In genomic region chr17:8894189-8894611, GRCh38 we compare ENCODE assay signal across 11 cellular contexts. TPM values are rescaled to one million over a fixed set of nuclear protein-coding genes. Genes with fewer than 3 reads are reported as not detected.
DNase-seq lines count a peak whose midpoint lies in the region; ATAC-seq and TF ChIP-seq lines count a peak whose summit lies in the region.
"Had no signal": no experiment of that assay in that cellular context is flagged by ENCODE, and none has a peak within 500 bp of the region (broad histone marks: within the 10 kb centered on the region; RNA-seq: fewer than 3 reads in every experiment).

No MANE protein-coding gene starts in this region.

- H3K4me1 ChIP-seq in iPS-20b (ENCODE audit: insufficient read depth, low read length) (peaks cover 4% of the 10 kb centered on the region; the same call in 1 of the 2 replicates), thoracic aorta (ENCODE audit: control insufficient read depth in 1 of 2, low read depth in 2 of 2) (no peaks in the 10 kb centered on the region)
- H3K4me1 ChIP-seq: A549 had no signal

- no peak overlapping the region for H3K4me3 Mint-ChIP-seq in activated CD8-positive, alpha-beta memory T cell treated with anti-CD3 and anti-CD28 coated beads, Interleukin-2, amount 10 ng/mL, durations not matched to agents 7 days and 5 days

- peak; percentile 13 for DNase-seq in activated CD8-positive, alpha-beta memory T cell treated with anti-CD3 and anti-CD28 coated beads, Interleukin-2, amount 50 U/mL, for 4 hours
- DNase-seq in activated CD8-positive, alpha-beta memory T cell treated with anti-CD3 and anti-CD28 coated beads, Interleukin-2, amount 10 ng/mL, durations not matched to agents 7 days and 5 days: no peak
- DNase-seq in thoracic aorta (ENCODE audit: low spot score) (no peak), middle frontal gyrus (ENCODE audit: extremely low spot score, low spot score) (no peak)

- no peak overlapping the region for H3K27ac Mint-ChIP-seq in activated CD8-positive, alpha-beta memory T cell treated with anti-CD3 and anti-CD28 coated beads, Interleukin-2, amount 10 ng/mL, durations not matched to agents 7 days and 5 days

- H3K9ac ChIP-seq in iPS-20b (ENCODE audit: low read depth, low read length): peak overlapping the region; percentile 20; the same call in 1 of the 2 replicates

- H3K27me3 Mint-ChIP-seq in activated CD8-positive, alpha-beta memory T cell treated with anti-CD3 and anti-CD28 coated beads, Interleukin-2, amount 10 ng/mL, durations not matched to agents 7 days and 5 days: no peaks in the 10 kb centered on the region

- CTCF ChIA-PET in activated CD8-positive, alpha-beta memory T cell treated with anti-CD3 and anti-CD28 coated beads, Interleukin-2, amount 10 ng/mL, durations not matched to agents 7 days and 5 days (lab: Charles Lee): interaction anchor here (0.8 to 3.4 kb wide), 7 partner anchors 10 to 102 kb away, joined by 3 to 18 read pairs (median 5); partner anchors contain the start of gene PIK3R6

- no peak overlapping the region for H3K27ac ChIP-seq in iPS-20b (ENCODE audit: low read length)
- no peak overlapping the region for H3K27ac ChIP-seq in thoracic aorta
- H3K27ac ChIP-seq: A549, ascending aorta had no signal

- ATAC-seq in activated CD8-positive, alpha-beta memory T cell treated with anti-CD3 and anti-CD28 coated beads, Interleukin-2, amount 10 ng/mL, durations not matched to agents 7 days and 5 days: no peak
- ATAC-seq in thoracic aorta (ENCODE audit: insufficient number of reproducible peaks, low FRiP score, low read depth) (no peak), HG03097 (IDR thresholded peaks at IDR 0.05; ENCODE audit: low FRiP score, unreplicated experiment) (no peak), GM21737 (IDR thresholded peaks at IDR 0.05; ENCODE audit: unreplicated experiment) (no peak)

- H3K36me3 ChIP-seq in iPS-20b (ENCODE audit: insufficient read depth, low read depth, low read length) (no peaks in the 10 kb centered on the region), thoracic aorta (no peaks in the 10 kb centered on the region)
- H3K36me3 ChIP-seq: ascending aorta had no signal

- peaks cover 37% of the 10 kb centered on the region for H3K36me3 Mint-ChIP-seq in activated CD8-positive, alpha-beta memory T cell treated with anti-CD3 and anti-CD28 coated beads, Interleukin-2, amount 10 ng/mL, durations not matched to agents 7 days and 5 days

- H3K4me3 ChIP-seq in WI38 (ENCODE audit: low read depth, low read length): peak overlapping the region; percentile 36; the same call in 1 of the 2 replicates
- H3K4me3 ChIP-seq in iPS-20b (ENCODE audit: low read length): peak overlapping the region; percentile 59
- H3K4me3 ChIP-seq in thoracic aorta: peak overlapping the region; percentile 39
- H3K4me3 ChIP-seq: A549 had no signal

- no peaks in the 10 kb centered on the region for H3K9me3 Mint-ChIP-seq in activated CD8-positive, alpha-beta memory T cell treated with anti-CD3 and anti-CD28 coated beads, Interleukin-2, amount 10 ng/mL, durations not matched to agents 7 days and 5 days (ENCODE audit: low read depth)

- H3K27me3 ChIP-seq in iPS-20b (ENCODE audit: insufficient read depth, low read length): peaks cover 16% of the 10 kb centered on the region
- no peaks in the 10 kb centered on the region for H3K27me3 ChIP-seq in thoracic aorta (replicated peaks; ENCODE audit: insufficient read depth)
- H3K27me3 ChIP-seq: ascending aorta had no signal

- peaks cover 54% of the 10 kb centered on the region for H3K4me1 Mint-ChIP-seq in activated CD8-positive, alpha-beta memory T cell treated with anti-CD3 and anti-CD28 coated beads, Interleukin-2, amount 10 ng/mL, durations not matched to agents 7 days and 5 days

- H3K9me3 ChIP-seq in iPS-20b (ENCODE audit: insufficient read depth, low read depth, low read length) (no peaks in the 10 kb centered on the region), thoracic aorta (no peaks in the 10 kb centered on the region)
- H3K9me3 ChIP-seq: A549, ascending aorta had no signal

- TF ChIP-seq CTCF in WI38 (IDR thresholded peaks at IDR 0.05; ENCODE audit: low read depth, low read length): no peak
- no peak for TF ChIP-seq CTCF in thoracic aorta (IDR thresholded peaks at IDR 0.05)

RNA-seq across cellular contexts. Expression of gene PIK3R6, which starts 26.7 kb away (rescaled TPM):
- 1 to 10 TPM; 1.3 to 4.9 TPM for total RNA-seq in activated CD8-positive, alpha-beta memory T cell treated with anti-CD3 and anti-CD28 coated beads, Interleukin-2, amount 10 ng/mL, durations not matched to agents 7 days and 5 days
- total RNA-seq in thoracic aorta: 1 to 10 TPM; 1.5 to 3.5 TPM
- total RNA-seq: LHCN-M2 had no signal
